10 cellular contexts compared by ENCODE assay signal in genomic region chr12:12507121-12507520, GRCh38. TPM values are rescaled to one million over a fixed set of nuclear protein-coding genes. Genes with fewer than 3 reads are reported as not detected.
A peak's percentile ranks its signal among the peaks of the same experiment; 100 is the strongest.
DNase-seq lines count a peak whose midpoint lies in the region; ATAC-seq and TF ChIP-seq lines count a peak whose summit lies in the region.
"Had no signal": no experiment of that assay in that cellular context is flagged by ENCODE, and none has a peak within 500 bp of the region (broad histone marks: within the 10 kb centered on the region; RNA-seq: fewer than 3 reads in every experiment).

No MANE protein-coding gene starts in this region.

- ATAC-seq in activated naive CD4-positive, alpha-beta T cell treated with anti-CD3 and anti-CD28 coated beads, Interleukin-2, amount 50 U/mL, for 72 hours, result no peak

- no peak for TF ChIP-seq POLR2A in transverse colon (IDR thresholded peaks at IDR 0.05)

- peaks cover 0 to 34% of the 10 kb centered on the region in 2 donors for H3K36me3 Mint-ChIP-seq in activated naive CD4-positive, alpha-beta T cell treated with anti-CD3 and anti-CD28 coated beads, Interleukin-2, amount 50 U/mL, for 72 hours
- peaks cover 37% of the 10 kb centered on the region for H3K36me3 Mint-ChIP-seq in activated T-helper 2 cell treated with anti-CD3 and anti-CD28 coated beads, Interferon-gamma antibody, Interleukin-2, Interleukin-4, amounts not matched to agents 10 μg/mL and 5 μg/mL and 100 μg/mL, durations not matched to agents 14 hours and 24 hours and 36 hours (ENCODE audit: low read depth)

- in situ Hi-C loops in transverse colon (cut with MboI; ENCODE audit: low pct_ligation_motif_present in 1 of 4, low pct_unique_long_range_greater_than_20kb in 1 of 4, low sequenced_read_pairs in 3 of 4), result loop anchor here in 1 of 4 donors (10.0 kb wide), 1 partner anchor 138 kb away; no protein-coding TSS in a partner anchor

- 67 to 79% methylated on average over 1 of the region's 1 CpG for WGBS in transverse colon (ENCODE audit: low coverage in 1 of 2), 2 donors

- H3K9me3 Mint-ChIP-seq in activated naive CD4-positive, alpha-beta T cell treated with anti-CD3 and anti-CD28 coated beads, Interleukin-2, amount 50 U/mL, for 72 hours, result no peaks in the 10 kb centered on the region
- no peaks in the 10 kb centered on the region for H3K9me3 Mint-ChIP-seq in activated T-helper 2 cell treated with anti-CD3 and anti-CD28 coated beads, Interferon-gamma antibody, Interleukin-2, Interleukin-4, amounts not matched to agents 10 μg/mL and 5 μg/mL and 100 μg/mL, durations not matched to agents 14 hours and 24 hours and 36 hours

- H3K9me3 ChIP-seq in muscle layer of duodenum (ENCODE audit: control insufficient read depth in 1 of 2, low read length in 2 of 2) (no peaks in the 10 kb centered on the region), transverse colon (no peaks in the 10 kb centered on the region)

- peaks cover 15 to 30% of the 10 kb centered on the region in 2 donors for H3K4me1 ChIP-seq in muscle layer of duodenum (ENCODE audit: control insufficient read depth in 1 of 2, insufficient read depth in 2 of 2, low read length in 2 of 2)
- H3K4me1 ChIP-seq in transverse colon, result peaks cover 5 to 24% (median 9%) of the 10 kb centered on the region in 4 donors

- H3K4me3 ChIP-seq in muscle layer of duodenum (ENCODE audit: low read depth in 1 of 2, low read length in 2 of 2) (no peak overlapping the region), transverse colon (no peak overlapping the region)

- DNase-seq in activated naive CD4-positive, alpha-beta T cell treated with anti-CD3 and anti-CD28 coated beads, Interleukin-2, amount 50 U/mL, for 72 hours (ENCODE audit: low spot score in 2 of 2), result no peak
- DNase-seq in activated naive CD4-positive, alpha-beta T cell treated with anti-CD3 and anti-CD28 coated beads, Interleukin-2, amount 50 U/mL, for 16 hours, result no peak
- no peak for DNase-seq in activated T-helper 2 cell treated with anti-CD3 and anti-CD28 coated beads, Interferon-gamma antibody, Interleukin-2, Interleukin-4, amounts not matched to agents 10 μg/mL and 5 μg/mL and 100 μg/mL, durations not matched to agents 14 hours and 24 hours and 36 hours (ENCODE audit: low spot score)
- DNase-seq in transverse colon (no peak), activated gamma-delta T cell (lab: John Stamatoyannopoulos, UW) (no peak), NCI-H226 (no peak), NCI-H1417 treated with DMSO at 0.1 percent for 48 hours (lab: John Stamatoyannopoulos, UW) (no peak)
- DNase-seq: AML-193, SHP77 treated with DMSO at 0.1 percent for 48 hours had no signal

- H3K27ac ChIP-seq in muscle layer of duodenum (ENCODE audit: low read length) (peak overlapping the region; percentile 66), transverse colon (peak overlapping the region; percentile 52 to 65 (median 60))

- H3K27me3 ChIP-seq in muscle layer of duodenum (ENCODE audit: low read depth, low read length) (no peaks in the 10 kb centered on the region), transverse colon (no peaks in the 10 kb centered on the region)

- peak overlapping the region; percentile 88 to 95 for H3K27ac Mint-ChIP-seq in activated naive CD4-positive, alpha-beta T cell treated with anti-CD3 and anti-CD28 coated beads, Interleukin-2, amount 50 U/mL, for 72 hours
- H3K27ac Mint-ChIP-seq in activated T-helper 2 cell treated with anti-CD3 and anti-CD28 coated beads, Interferon-gamma antibody, Interleukin-2, Interleukin-4, amounts not matched to agents 10 μg/mL and 5 μg/mL and 100 μg/mL, durations not matched to agents 14 hours and 24 hours and 36 hours, result peak overlapping the region; percentile 97

- intact Hi-C loops in activated T-helper 2 cell treated with anti-CD3 and anti-CD28 coated beads, Interferon-gamma antibody, Interleukin-2, Interleukin-4, amounts not matched to agents 10 μg/mL and 5 μg/mL and 100 μg/mL, durations not matched to agents 14 hours and 24 hours and 36 hours (cut with micrococcal nuclease), result loop anchor here (2.0 to 5.0 kb wide), 3 partner anchors 32 to 210 kb away; partner anchors contain the start of gene CDKN1B
- intact Hi-C loops in transverse colon (cut with DNase I; ENCODE audit: low total_unique reads), result no loop called here

- H3K4me3 Mint-ChIP-seq in activated T-helper 2 cell treated with anti-CD3 and anti-CD28 coated beads, Interferon-gamma antibody, Interleukin-2, Interleukin-4, amounts not matched to agents 10 μg/mL and 5 μg/mL and 100 μg/mL, durations not matched to agents 14 hours and 24 hours and 36 hours (ENCODE audit: low read depth), result peak overlapping the region; percentile 53

- no peaks in the 10 kb centered on the region for H3K27me3 Mint-ChIP-seq in activated T-helper 2 cell treated with anti-CD3 and anti-CD28 coated beads, Interferon-gamma antibody, Interleukin-2, Interleukin-4, amounts not matched to agents 10 μg/mL and 5 μg/mL and 100 μg/mL, durations not matched to agents 14 hours and 24 hours and 36 hours (ENCODE audit: low read depth)

- no peak for TF ChIP-seq EP300 in transverse colon (IDR thresholded peaks at IDR 0.05; ENCODE audit: low read depth)

- H3K36me3 ChIP-seq in muscle layer of duodenum (ENCODE audit: control insufficient read depth in 1 of 2, insufficient read depth in 2 of 2, low read length in 2 of 2) (no peaks in the 10 kb centered on the region), transverse colon (no peaks in the 10 kb centered on the region)

- H3K4me1 Mint-ChIP-seq in activated T-helper 2 cell treated with anti-CD3 and anti-CD28 coated beads, Interferon-gamma antibody, Interleukin-2, Interleukin-4, amounts not matched to agents 10 μg/mL and 5 μg/mL and 100 μg/mL, durations not matched to agents 14 hours and 24 hours and 36 hours (ENCODE audit: low read depth), result peaks cover 62% of the 10 kb centered on the region

- no peak for TF ChIP-seq CTCF in transverse colon (IDR thresholded peaks at IDR 0.05)

RNA-seq across cellular contexts. Expression of gene DUSP16, which starts 55.5 kb away (rescaled TPM):
- total RNA-seq in activated naive CD4-positive, alpha-beta T cell treated with anti-CD3 and anti-CD28 coated beads, Interleukin-2, amount 50 U/mL, for 72 hours, result 10 to 100 TPM; 37.4 to 64.8 TPM
- total RNA-seq in activated T-helper 2 cell treated with anti-CD3 and anti-CD28 coated beads, Interferon-gamma antibody, Interleukin-2, Interleukin-4, amounts not matched to agents 10 μg/mL and 5 μg/mL and 100 μg/mL, durations not matched to agents 14 hours and 24 hours and 36 hours, result 64.7 and 66.5 TPM in 2 replicates
- total RNA-seq in transverse colon, result 10 to 100 TPM; 16.1 to 47.0 (median 40.0) TPM
